Comparison of ENCODE assay signal across 8 cellular contexts in genomic region chr3:41893977-41894376, GRCh38.
A peak's percentile ranks its signal among the peaks of the same experiment; 100 is the strongest.
DNase-seq lines count a peak whose midpoint lies in the region; ATAC-seq and TF ChIP-seq lines count a peak whose summit lies in the region.

No MANE protein-coding gene starts in this region.

- peak; percentile 64 for TF ChIP-seq CTCF in RWPE2 (IDR thresholded peaks at IDR 0.05; ENCODE audit: poor library complexity, severe bottlenecking)
- peak; percentile 44 to 67 (median 45) for TF ChIP-seq CTCF in gastrocnemius medialis (IDR thresholded peaks at IDR 0.05 in 4 of 5, conservative IDR thresholded peaks at IDR 0.05 in 1 of 5)

- H3K4me2 ChIP-seq in GM23248 (ENCODE audit: unreplicated experiment) = no peak overlapping the region

- peaks cover 0 to 2% of the 10 kb centered on the region in 2 experiments for H3K9me3 ChIP-seq in CD4-positive, CD25-positive, alpha-beta regulatory T cell (ENCODE audit: control insufficient read depth in 2 of 2, low read length in 2 of 2)
- no peaks in the 10 kb centered on the region for H3K9me3 ChIP-seq in GM23248 (ENCODE audit: low read depth)
- H3K9me3 ChIP-seq in RWPE2 (ENCODE audit: severe bottlenecking) = no peaks in the 10 kb centered on the region
- H3K9me3 ChIP-seq in gastrocnemius medialis = no peaks in the 10 kb centered on the region

- no peaks in the 10 kb centered on the region for H3K27me3 ChIP-seq in CD4-positive, CD25-positive, alpha-beta regulatory T cell (ENCODE audit: control insufficient read depth, insufficient read depth, low read length)
- no peaks in the 10 kb centered on the region for H3K27me3 ChIP-seq in GM23248 (replicated peaks; ENCODE audit: insufficient read depth)
- H3K27me3 ChIP-seq in RWPE2 (ENCODE audit: insufficient read depth, poor library complexity, severe bottlenecking) = no peaks in the 10 kb centered on the region
- H3K27me3 ChIP-seq in gastrocnemius medialis = no peaks in the 10 kb centered on the region

- peaks cover 36% of the 10 kb centered on the region for H3K36me3 Mint-ChIP-seq in CD4-positive, CD25-positive, alpha-beta regulatory T cell

- peaks cover 0 to 10% (median 2%) of the 10 kb centered on the region in 4 donors for H3K4me1 Mint-ChIP-seq in CD4-positive, CD25-positive, alpha-beta regulatory T cell

- no peaks in the 10 kb centered on the region for H4K20me1 ChIP-seq in GM23248 (ENCODE audit: insufficient read depth)

- peaks cover 0 to 10% (median 6%) of the 10 kb centered on the region in 7 donors for H3K9me3 Mint-ChIP-seq in CD4-positive, CD25-positive, alpha-beta regulatory T cell

- no peak overlapping the region for H3K27ac Mint-ChIP-seq in CD4-positive, CD25-positive, alpha-beta regulatory T cell

- H3K79me2 ChIP-seq in GM23248 (ENCODE audit: insufficient read depth) = no peaks in the 10 kb centered on the region

- no peak for TF ChIP-seq POLR2A in gastrocnemius medialis (IDR thresholded peaks at IDR 0.05)

- in situ Hi-C loops in GM23248 (cut with MboI) (loop anchor here (25.0 kb wide), 2 partner anchors 543 to 1557 kb away; no protein-coding TSS in a partner anchor), gastrocnemius medialis (cut with MboI; ENCODE audit: low sequenced_read_pairs in 4 of 4) (loop anchor here (5.0 to 25.0 kb wide), 8 partner anchors 101 to 1557 kb away; partner anchors contain the start of gene TRAK1 (in 1 of the 4))

- ATAC-seq in CD4-positive, CD25-positive, alpha-beta regulatory T cell (ENCODE audit: low read depth in 2 of 2) = no peak
- 0 out of 3 replicates have a peak, but pooled peaks have one; percentile 33 for ATAC-seq in RWPE2 (ENCODE audit: low read depth)
- no peak for ATAC-seq in gastrocnemius medialis
- no peak for ATAC-seq in GM18502 (IDR thresholded peaks at IDR 0.05; ENCODE audit: poor library complexity, unreplicated experiment)

- intact Hi-C loops in gastrocnemius medialis (cut with DNase I; ENCODE audit: low total_unique reads) = loop anchor here (1.0 to 10.0 kb wide), 5 partner anchors 121 to 651 kb away; no protein-coding TSS in a partner anchor

- peak in 2 of 3 donors; percentile 24 to 47 for DNase-seq in CD4-positive, CD25-positive, alpha-beta regulatory T cell
- DNase-seq in GM23248 = peak; percentile 72
- no peak for DNase-seq in RWPE2 (ENCODE audit: low spot score)
- DNase-seq in fibroblast of the conjunctiva (ENCODE audit: low read depth) = peak; percentile 47
- DNase-seq in gastrocnemius medialis = no peak
- DNase-seq in NK-92 treated with Interleukin-12 subunit alpha and Interleukin-12 subunit beta, amount 100 ng/mL, for 24 hours (lab: John Stamatoyannopoulos, UW) = no peak
- DNase-seq in stimulated activated CD4-positive, alpha-beta T cell treated with anti-CD3 and anti-CD28 coated beads, Interleukin-4, amount 100 ng/mL, for 4 hours = no peak

- peaks cover 12% of the 10 kb centered on the region for H3K36me3 ChIP-seq in CD4-positive, CD25-positive, alpha-beta regulatory T cell (ENCODE audit: control insufficient read depth, insufficient read depth, low read length)
- no peaks in the 10 kb centered on the region for H3K36me3 ChIP-seq in GM23248 (ENCODE audit: low read depth)
- no peaks in the 10 kb centered on the region for H3K36me3 ChIP-seq in RWPE2 (ENCODE audit: low read depth)
- no peaks in the 10 kb centered on the region for H3K36me3 ChIP-seq in gastrocnemius medialis

- H2AFZ ChIP-seq in GM23248 = no peak overlapping the region

- H3K9ac ChIP-seq in GM23248 = no peak overlapping the region

- H3K9me2 ChIP-seq in GM23248 (ENCODE audit: insufficient read depth) = no peaks in the 10 kb centered on the region

- H3K27me3 Mint-ChIP-seq in CD4-positive, CD25-positive, alpha-beta regulatory T cell = no peaks in the 10 kb centered on the region

- no peak overlapping the region for H3K4me3 Mint-ChIP-seq in CD4-positive, CD25-positive, alpha-beta regulatory T cell

- no peak overlapping the region for H3K27ac ChIP-seq in CD4-positive, CD25-positive, alpha-beta regulatory T cell (ENCODE audit: insufficient read depth, low read length, poor library complexity, severe bottlenecking)
- no peak overlapping the region for H3K27ac ChIP-seq in GM23248
- H3K27ac ChIP-seq in RWPE2 (ENCODE audit: poor library complexity, severe bottlenecking) = no peak overlapping the region
- no peak overlapping the region for H3K27ac ChIP-seq in gastrocnemius medialis

- no peaks in the 10 kb centered on the region for H3F3A ChIP-seq in GM23248 (ENCODE audit: insufficient read depth)

- 14 to 18% methylated on average over 1 of the region's 1 CpG for WGBS in GM23248 (ENCODE audit: low coverage in 1 of 2, low lambda C conversion rate in 2 of 2, missing lambda C conversion rate in 2 of 2), 2 experiments

- no peaks in the 10 kb centered on the region for H3K4me1 ChIP-seq in CD4-positive, CD25-positive, alpha-beta regulatory T cell (ENCODE audit: control insufficient read depth, insufficient read depth, low read length, poor library complexity, severe bottlenecking)
- no peaks in the 10 kb centered on the region for H3K4me1 ChIP-seq in GM23248 (ENCODE audit: insufficient read depth)
- H3K4me1 ChIP-seq in RWPE2 (ENCODE audit: insufficient read depth, poor library complexity, severe bottlenecking) = no peaks in the 10 kb centered on the region
- H3K4me1 ChIP-seq in gastrocnemius medialis = no peaks in the 10 kb centered on the region

- H3K4me3 ChIP-seq in CD4-positive, CD25-positive, alpha-beta regulatory T cell (ENCODE audit: low read depth, low read length) = no peak overlapping the region
- H3K4me3 ChIP-seq in GM23248 (no peak overlapping the region), RWPE2 (ENCODE audit: severe bottlenecking) (no peak overlapping the region), gastrocnemius medialis (no peak overlapping the region)

Comparison
In these comparisons a context has a peak if more than half of its experiments do, and no peak if none do; other contexts are left out.
1. DNase-seq: peak in CD4-positive, CD25-positive, alpha-beta regulatory T cell (2 of 3), GM23248 (single experiment) and fibroblast of the conjunctiva (single experiment); none in RWPE2 (single experiment), gastrocnemius medialis (0 of 2), NK-92 treated with Interleukin-12 subunit alpha and Interleukin-12 subunit beta, amount 100 ng/mL, for 24 hours (single experiment) and stimulated activated CD4-positive, alpha-beta T cell treated with anti-CD3 and anti-CD28 coated beads, Interleukin-4, amount 100 ng/mL, for 4 hours (0 of 2).